In the genomic region with DNA sequence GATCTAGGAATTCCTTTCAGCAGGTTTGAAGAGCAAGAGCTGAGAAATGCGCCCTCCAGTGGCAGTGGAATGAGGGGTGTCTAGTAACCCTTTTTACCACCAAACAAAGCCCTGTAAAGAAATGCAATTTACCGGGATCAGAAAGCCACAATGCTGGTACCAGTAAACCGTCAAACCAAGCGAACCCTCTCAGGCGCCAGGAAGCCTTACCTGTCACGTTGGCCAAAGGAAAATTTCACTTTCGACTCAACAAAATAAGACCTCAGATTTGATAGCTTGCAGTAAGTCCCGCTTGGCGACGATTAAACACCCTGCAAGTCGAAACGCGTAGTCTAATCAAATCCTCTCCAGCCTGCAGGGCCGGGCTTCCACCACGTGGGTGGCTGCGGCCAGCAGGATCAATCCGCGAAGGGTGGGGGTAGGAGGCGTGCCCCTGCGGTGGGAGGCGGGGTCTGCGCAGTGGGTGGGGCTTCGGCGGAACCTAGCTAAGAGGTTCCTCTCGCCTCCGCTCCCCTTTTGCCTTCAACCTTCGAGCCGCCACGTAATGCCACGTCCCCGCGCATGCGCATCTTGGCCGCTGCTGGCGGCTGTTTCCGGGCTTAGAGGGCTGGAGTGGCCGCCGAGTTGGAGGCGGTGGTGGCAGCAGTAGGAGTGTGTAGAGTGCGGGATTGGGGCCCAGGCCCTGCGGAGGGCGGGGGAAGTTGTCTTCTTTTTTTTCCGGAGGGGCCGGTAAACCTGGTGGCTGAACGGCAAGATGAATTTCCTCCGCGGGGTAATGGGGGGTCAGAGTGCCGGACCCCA, we compare ENCODE assay signal across 8 cellular contexts.
DNase-seq lines count a peak whose midpoint lies in the region; ATAC-seq and FAIRE-seq lines count a peak whose summit lies in the region.

A gene with protein sequence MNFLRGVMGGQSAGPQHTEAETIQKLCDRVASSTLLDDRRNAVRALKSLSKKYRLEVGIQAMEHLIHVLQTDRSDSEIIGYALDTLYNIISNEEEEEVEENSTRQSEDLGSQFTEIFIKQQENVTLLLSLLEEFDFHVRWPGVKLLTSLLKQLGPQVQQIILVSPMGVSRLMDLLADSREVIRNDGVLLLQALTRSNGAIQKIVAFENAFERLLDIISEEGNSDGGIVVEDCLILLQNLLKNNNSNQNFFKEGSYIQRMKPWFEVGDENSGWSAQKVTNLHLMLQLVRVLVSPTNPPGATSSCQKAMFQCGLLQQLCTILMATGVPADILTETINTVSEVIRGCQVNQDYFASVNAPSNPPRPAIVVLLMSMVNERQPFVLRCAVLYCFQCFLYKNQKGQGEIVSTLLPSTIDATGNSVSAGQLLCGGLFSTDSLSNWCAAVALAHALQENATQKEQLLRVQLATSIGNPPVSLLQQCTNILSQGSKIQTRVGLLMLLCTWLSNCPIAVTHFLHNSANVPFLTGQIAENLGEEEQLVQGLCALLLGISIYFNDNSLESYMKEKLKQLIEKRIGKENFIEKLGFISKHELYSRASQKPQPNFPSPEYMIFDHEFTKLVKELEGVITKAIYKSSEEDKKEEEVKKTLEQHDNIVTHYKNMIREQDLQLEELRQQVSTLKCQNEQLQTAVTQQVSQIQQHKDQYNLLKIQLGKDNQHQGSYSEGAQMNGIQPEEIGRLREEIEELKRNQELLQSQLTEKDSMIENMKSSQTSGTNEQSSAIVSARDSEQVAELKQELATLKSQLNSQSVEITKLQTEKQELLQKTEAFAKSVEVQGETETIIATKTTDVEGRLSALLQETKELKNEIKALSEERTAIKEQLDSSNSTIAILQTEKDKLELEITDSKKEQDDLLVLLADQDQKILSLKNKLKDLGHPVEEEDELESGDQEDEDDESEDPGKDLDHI (plus strand): TSS at position 512 of the 801 bp plus-strand sequence. CDS start 243 bp downstream, at position 755.

- peak within 1 kb of the TSS; percentile 99 for H3K27ac Mint-ChIP-seq in central memory CD8-positive, alpha-beta T cell (ENCODE audit: low read depth)

- ATAC-seq in GM19035 (IDR thresholded peaks at IDR 0.05; ENCODE audit: unreplicated experiment) (peak; percentile 86), HG03354 (IDR thresholded peaks at IDR 0.05; ENCODE audit: poor library complexity, severe bottlenecking, unreplicated experiment) (peak; percentile 87)
- peak; percentile 90 for ATAC-seq in central memory CD8-positive, alpha-beta T cell (replicated peaks; ENCODE audit: extremely low read depth, poor library complexity, severe bottlenecking)

- peaks cover 15% of the 10 kb centered on the region for H3K36me3 Mint-ChIP-seq in central memory CD8-positive, alpha-beta T cell (ENCODE audit: insufficient read depth)

- H3K4me3 Mint-ChIP-seq in central memory CD8-positive, alpha-beta T cell: peak within 1 kb of the TSS; percentile 99

- no peaks in the 10 kb centered on the region for H3K9me3 Mint-ChIP-seq in central memory CD8-positive, alpha-beta T cell

- H3K27me3 Mint-ChIP-seq in central memory CD8-positive, alpha-beta T cell: no peaks in the 10 kb centered on the region

- peaks cover 54% of the 10 kb centered on the region for H3K4me1 Mint-ChIP-seq in central memory CD8-positive, alpha-beta T cell

- DNase-seq in Ammon's horn (ENCODE audit: low spot score) (peak; percentile 99), NCI-H446 (lab: John Stamatoyannopoulos, UW) (peak; percentile 94 to 98)
- DNase-seq in activated CD4-positive, CD25-positive, alpha-beta regulatory T cell treated with anti-CD3 and anti-CD28 coated beads, Interleukin-2, amount 50 U/mL, for 16 hours (ENCODE audit: low read depth, low spot score): peak; percentile 98
- peak; percentile 100 for DNase-seq in central memory CD8-positive, alpha-beta T cell (ENCODE audit: low spot score in 2 of 2)
- peak; percentile 98 for DNase-seq in stimulated activated CD4-positive, alpha-beta T cell treated with anti-CD3 and anti-CD28 coated beads, Interleukin-12 subunit alpha, Interleukin-12 subunit beta, amount 100 ng/mL, for 4 hours

- FAIRE-seq in islet of Langerhans (lab: Jason Lieb, UNC): peak; percentile 27

Comparison
In these comparisons a context has a peak if more than half of its experiments do, and no peak if none do; other contexts are left out.
1. Peak in every context shown above with its lines: DNase-seq and ATAC-seq.